Comparison of ENCODE assay signal across 9 cellular contexts in genomic region chr7:90210925-90211324, GRCh38. TPM values are rescaled to one million over a fixed set of nuclear protein-coding genes. Genes with fewer than 3 reads are reported as not detected.
DNase-seq lines count a peak whose midpoint lies in the region; ATAC-seq and TF ChIP-seq lines count a peak whose summit lies in the region.
"Had no signal": no experiment of that assay in that cellular context is flagged by ENCODE, and none has a peak within 500 bp of the region (broad histone marks: within the 10 kb centered on the region; RNA-seq: fewer than 3 reads in every experiment).

No MANE protein-coding gene starts in this region.

- H3K27me3 ChIP-seq in WERI-Rb-1 (ENCODE audit: insufficient read depth, low read depth, severe bottlenecking) (no peaks in the 10 kb centered on the region), left ventricle myocardium inferior (ENCODE audit: low read depth) (peaks cover 19% of the 10 kb centered on the region), gastrocnemius medialis (no peaks in the 10 kb centered on the region)

- TF ChIP-seq POLR2A in gastrocnemius medialis (IDR thresholded peaks at IDR 0.05), result no peak

- in situ Hi-C loops in gastrocnemius medialis (cut with MboI; ENCODE audit: low sequenced_read_pairs in 4 of 4), result no loop called here

- H3K36me3 ChIP-seq in WERI-Rb-1, result no peaks in the 10 kb centered on the region
- no peaks in the 10 kb centered on the region for H3K36me3 ChIP-seq in left ventricle myocardium inferior
- no peaks in the 10 kb centered on the region for H3K36me3 ChIP-seq in gastrocnemius medialis

- H3K9me3 ChIP-seq in WERI-Rb-1 (ENCODE audit: severe bottlenecking), result no peaks in the 10 kb centered on the region
- H3K9me3 ChIP-seq in left ventricle myocardium inferior (replicated peaks), result no peaks in the 10 kb centered on the region
- no peaks in the 10 kb centered on the region for H3K9me3 ChIP-seq in gastrocnemius medialis

- DNase-seq in WERI-Rb-1 (peak; percentile 29), left ventricle myocardium inferior (no peak), gastrocnemius medialis (no peak), OCI-M1 (lab: John Stamatoyannopoulos, UW) (no peak), globus pallidus (ENCODE audit: low spot score) (no peak), NCI-H510A (lab: John Stamatoyannopoulos, UW) (no peak)
- DNase-seq: activated CD4-positive, alpha-beta T cell treated with anti-CD3 and anti-CD28 coated beads, Interleukin-2, amount 50 U/mL, for 1 hour had no signal

- H3K4me1 ChIP-seq in left ventricle myocardium inferior, result peaks cover 29% of the 10 kb centered on the region
- no peaks in the 10 kb centered on the region for H3K4me1 ChIP-seq in gastrocnemius medialis

- intact Hi-C loops in left ventricle myocardium inferior (cut with micrococcal nuclease) (no loop called here), gastrocnemius medialis (cut with DNase I; ENCODE audit: low total_unique reads) (no loop called here)

- TF ChIP-seq CTCF in WERI-Rb-1 (IDR thresholded peaks at IDR 0.05; ENCODE audit: low read depth, low read length) (no peak), left ventricle myocardium inferior (IDR thresholded peaks at IDR 0.05; ENCODE audit: borderline replicate concordance) (no peak), gastrocnemius medialis (IDR thresholded peaks at IDR 0.05 in 4 of 5, conservative IDR thresholded peaks at IDR 0.05 in 1 of 5) (no peak)

- ATAC-seq in GM21619 (IDR thresholded peaks at IDR 0.05; ENCODE audit: unreplicated experiment) (peak; percentile 25), gastrocnemius medialis (no peak), GM18520 (IDR thresholded peaks at IDR 0.05; ENCODE audit: unreplicated experiment) (no peak)

- H3K4me3 ChIP-seq in WERI-Rb-1 (ENCODE audit: low read depth, low read length), result peak overlapping the region; percentile 72
- peak overlapping the region; percentile 84 for H3K4me3 ChIP-seq in left ventricle myocardium inferior
- peak overlapping the region; percentile 48 to 59 (median 55) for H3K4me3 ChIP-seq in gastrocnemius medialis

- peak overlapping the region; percentile 84 for H3K27ac ChIP-seq in WERI-Rb-1
- H3K27ac ChIP-seq in left ventricle myocardium inferior (replicated peaks), result peak overlapping the region; percentile 85
- peak overlapping the region in 2 of 4 donors; percentile 36 to 43 for H3K27ac ChIP-seq in gastrocnemius medialis

RNA-seq across cellular contexts. Expression of gene STEAP2, which starts 0.6 kb away (rescaled TPM):
- total RNA-seq in left ventricle myocardium inferior, result 6.1 TPM
- total RNA-seq in gastrocnemius medialis, result 1 to 10 TPM in 2 of 4 donors, under 1 TPM in 2; 0.20 to 3.5 (median 1.2) TPM

RNA-seq across cellular contexts. Expression of gene CFAP69, which starts 34.0 kb away (rescaled TPM):
- total RNA-seq in left ventricle myocardium inferior, result 3.8 TPM
- total RNA-seq in gastrocnemius medialis, result 1 to 10 TPM in 2 of 4 donors, under 1 TPM in 1, not detected in 1; 0.62 to 4.9 (median 1.6) TPM

RNA-seq across cellular contexts. Expression of gene STEAP1, which starts 56.7 kb away (rescaled TPM):
- total RNA-seq in left ventricle myocardium inferior (1.2 TPM), gastrocnemius medialis (1 to 10 TPM in 2 of 4 donors, under 1 TPM in 2; 0.81 to 1.6 (median 0.98) TPM)
